10 cellular contexts compared by ENCODE assay signal in genomic region chr1:156814571-156815260, GRCh38. TPM values are rescaled to one million over a fixed set of nuclear protein-coding genes. Genes with fewer than 3 reads are reported as not detected.
DNase-seq lines count a peak whose midpoint lies in the region; ATAC-seq and TF ChIP-seq lines count a peak whose summit lies in the region.
"Had no signal": no experiment of that assay in that cellular context is flagged by ENCODE, and none has a peak within 500 bp of the region (broad histone marks: within the 10 kb centered on the region; RNA-seq: fewer than 3 reads in every experiment).

No MANE protein-coding gene starts in this region.

- H3K4me3 ChIP-seq in Peyer's patch (peak overlapping the region in 2 of 4 donors; percentile 52 to 53), stomach (peak overlapping the region; percentile 42 to 53 (median 46))

- H3K9me3 ChIP-seq in Peyer's patch (no peaks in the 10 kb centered on the region), stomach (no peaks in the 10 kb centered on the region)

- TF ChIP-seq CTCF in Peyer's patch (IDR thresholded peaks at IDR 0.05) (no peak), stomach (IDR thresholded peaks at IDR 0.05) (no peak)

- peak overlapping the region; percentile 73 to 93 (median 84) for H3K27ac ChIP-seq in Peyer's patch
- peak overlapping the region in 4 of 5 donors; percentile 54 to 83 (median 78) for H3K27ac ChIP-seq in stomach
- H3K27ac ChIP-seq: cardiac muscle cell had no signal

- TF ChIP-seq POLR2A in Peyer's patch (IDR thresholded peaks at IDR 0.05) = no peak
- no peak for TF ChIP-seq POLR2A in stomach (IDR thresholded peaks at IDR 0.05)

- TF ChIP-seq EP300 in stomach (IDR thresholded peaks at IDR 0.05) = no peak

- ATAC-seq in GM19467 (IDR thresholded peaks at IDR 0.05; ENCODE audit: unreplicated experiment) = no peak

- H3K4me1 ChIP-seq in Peyer's patch (peaks cover 0 to 23% (median 3%) of the 10 kb centered on the region in 4 donors), stomach (peaks cover 15 to 31% (median 21%) of the 10 kb centered on the region in 4 donors)

- 71 to 83% (median 81%) methylated on average over 5 to 7 of the region's 7 CpGs for WGBS in stomach, 5 donors

- H3K36me3 ChIP-seq in Peyer's patch (no peaks in the 10 kb centered on the region), stomach (no peaks in the 10 kb centered on the region)
- H3K36me3 ChIP-seq: cardiac muscle cell had no signal

- H3K27me3 ChIP-seq in Peyer's patch = no peaks in the 10 kb centered on the region
- peaks cover 0 to 17% (median 0%) of the 10 kb centered on the region in 3 donors for H3K27me3 ChIP-seq in stomach
- H3K27me3 ChIP-seq: cardiac muscle cell had no signal

- intact Hi-C loops in stomach (cut with DNase I; ENCODE audit: low total_unique reads) = no loop called here

- DNase-seq in Peyer's patch (peak in 1 of 3 donors; percentile 50), activated gamma-delta T cell treated with Interleukin-2 at 50 U/mL for 16 hours (peak; percentile 33), kidney tubule cell (ENCODE audit: low spot score) (peak; percentile 13), stomach (no peak), NCI-H2227 (lab: John Stamatoyannopoulos, UW; ENCODE audit: unreplicated experiment) (no peak), SKM-1 (lab: John Stamatoyannopoulos, UW; ENCODE audit: unreplicated experiment) (no peak), putamen (ENCODE audit: low spot score) (no peak)
- DNase-seq: NCI-H446 treated with DMSO at 0.1 percent for 48 hours had no signal

RNA-seq across cellular contexts. Expression of gene SH2D2A, which starts 1.9 kb away (rescaled TPM):
- total RNA-seq in Peyer's patch (10 to 100 TPM in 1 of 4 donors, 1 to 10 TPM in 2, not detected in 1; 2.7 to 13.5 (median 6.5) TPM), stomach (10 to 100 TPM in 2 of 5 donors, under 1 TPM in 1, not detected in 2; 0.73 to 19.9 (median 11.6) TPM)
- 1 to 10 TPM in 2 of 3 donors, under 1 TPM in 1; 0.61 to 1.6 (median 1.4) TPM for polyA plus RNA-seq in stomach

RNA-seq across cellular contexts. Expression of gene INSRR, which starts 44.2 kb away (rescaled TPM):
- total RNA-seq in Peyer's patch = not detected
- under 1 TPM in 2 of 5 donors, not detected in 3; 0.18 to 0.29 TPM for total RNA-seq in stomach
- polyA plus RNA-seq in stomach = under 1 TPM; 0.15 to 0.75 (median 0.33) TPM

RNA-seq across cellular contexts. Expression of gene NTRK1, which starts 45.9 kb away (rescaled TPM):
- total RNA-seq in Peyer's patch (under 1 TPM in 1 of 4 donors, not detected in 3; 0.57 TPM), stomach (under 1 TPM in 2 of 5 donors, not detected in 3; 0.87 to 0.92 TPM)
- polyA plus RNA-seq in stomach = 1 to 10 TPM in 1 of 3 donors, under 1 TPM in 2; 0.23 to 1.2 (median 1.00) TPM

RNA-seq across cellular contexts. Expression of gene PRCC, which starts 47.4 kb away (rescaled TPM):
- total RNA-seq in Peyer's patch (100 to 1,000 TPM in 1 of 4 donors, 10 to 100 TPM in 3; 43.3 to 114 (median 46.3) TPM), stomach (10 to 100 TPM; 24.0 to 93.0 (median 76.4) TPM)
- polyA plus RNA-seq in stomach = 10 to 100 TPM; 39.1 to 41.9 (median 40.1) TPM

Comparison
In these comparisons a context has a peak if more than half of its experiments do, and no peak if none do; other contexts are left out.
1. DNase-seq: peak in activated gamma-delta T cell treated with Interleukin-2 at 50 U/mL for 16 hours (single experiment) and kidney tubule cell (single experiment); none in stomach (single experiment), NCI-H2227 (single experiment), SKM-1 (single experiment) and putamen (single experiment).